Comparison of ENCODE assay signal across 34 cellular contexts in the genomic region with DNA sequence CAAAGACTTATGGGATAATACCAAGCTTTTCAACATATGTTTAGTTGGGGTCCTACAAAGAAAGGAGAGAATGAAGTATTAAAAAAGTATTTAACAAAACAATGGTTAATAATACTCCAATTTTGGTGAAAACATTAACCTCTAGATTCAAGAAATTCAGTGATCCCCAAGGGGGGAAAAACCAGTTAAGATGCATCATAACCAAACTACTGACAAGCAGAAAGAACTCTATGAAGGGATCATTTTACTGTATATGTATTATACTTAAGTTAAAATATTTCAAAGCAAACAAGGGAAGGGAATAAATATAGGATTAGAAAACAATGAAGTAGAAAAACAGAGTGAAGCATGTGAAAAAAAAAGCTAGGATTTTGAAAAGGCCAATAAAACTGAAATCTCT.
"Had no signal": no experiment of that assay in that cellular context is flagged by ENCODE, and none has a peak within 500 bp of the region (broad histone marks: within the 10 kb centered on the region; RNA-seq: fewer than 3 reads in every experiment).

No MANE protein-coding gene starts in this region.

- H3K27ac ChIP-seq: adrenal gland, body of pancreas, brain microvascular endothelial cell, breast epithelium, VCaP had no signal

- H3K36me3 Mint-ChIP-seq: activated CD4-positive, alpha-beta memory T cell treated with anti-CD3 and anti-CD28 coated beads for 36 hours; activated naive CD4-positive, alpha-beta T cell treated with anti-CD3 and anti-CD28 coated beads, Interleukin-2, amount 10 ng/mL, durations not matched to agents 7 days and 5 days; activated naive CD8-positive, alpha-beta T cell; activated naive CD8-positive, alpha-beta T cell treated with anti-CD3 and anti-CD28 coated beads, Interleukin-2, amount 10 ng/mL, durations not matched to agents 7 days and 5 days; T-cell had no signal

- H3K27ac Mint-ChIP-seq: activated B cell treated with CpG ODN at 0.5 μM for 24 hours; activated CD4-positive, alpha-beta memory T cell treated with anti-CD3 and anti-CD28 coated beads for 36 hours; activated CD4-positive, alpha-beta T cell treated with anti-CD3 and anti-CD28 coated beads, Interleukin-2, amount 10 ng/mL, durations not matched to agents 24 days and 14 days; activated CD8-positive, alpha-beta T cell treated with anti-CD3 and anti-CD28 coated beads for 36 hours; activated naive CD4-positive, alpha-beta T cell treated with anti-CD3 and anti-CD28 coated beads, Interleukin-2, amount 10 ng/mL, durations not matched to agents 7 days and 5 days; activated naive CD4-positive, alpha-beta T cell treated with anti-CD3 and anti-CD28 coated beads, Interleukin-2, amount 50 U/mL, for 24 hours; activated naive CD8-positive, alpha-beta T cell; activated naive CD8-positive, alpha-beta T cell treated with anti-CD3 and anti-CD28 coated beads, Interleukin-2, amount 10 ng/mL, durations not matched to agents 7 days and 5 days; activated naive CD8-positive, alpha-beta T cell treated with anti-CD3 and anti-CD28 coated beads, Interleukin-2, amount 50 U/mL, for 24 hours; activated T-cell treated with anti-CD3 and anti-CD28 coated beads, Interleukin-2, amount 50 U/mL, for 72 hours; activated T-helper 1 cell treated with anti-CD3 and anti-CD28 coated beads, Interleukin-12 subunit alpha, Interleukin-12 subunit beta, Interleukin-2, Interleukin-4 antibody, amounts not matched to agents 30 ng/mL and 10 ng/mL and 1 ng/mL, durations not matched to agents 14 hours and 24 hours and 36 hours; activated T-helper 17 cell treated with anti-CD3 and anti-CD28 coated beads, Interleukin-2, amount 50 U/mL, for 72 hours; T-cell; T-helper 17 cell had no signal

- H3K4me1 Mint-ChIP-seq: activated B cell treated with CpG ODN at 0.5 μM for 24 hours; activated CD4-positive, alpha-beta T cell treated with anti-CD3 and anti-CD28 coated beads, Interleukin-2, amount 10 ng/mL, durations not matched to agents 24 days and 14 days; activated naive CD4-positive, alpha-beta T cell treated with anti-CD3 and anti-CD28 coated beads, Interleukin-2, amount 10 ng/mL, durations not matched to agents 7 days and 5 days; activated naive CD4-positive, alpha-beta T cell treated with anti-CD3 and anti-CD28 coated beads, Interleukin-2, amount 50 U/mL, for 24 hours; activated naive CD8-positive, alpha-beta T cell treated with anti-CD3 and anti-CD28 coated beads, Interleukin-2, amount 50 U/mL, for 24 hours; activated T-helper 17 cell treated with anti-CD3 and anti-CD28 coated beads, Interleukin-2, amount 50 U/mL, for 72 hours; T-cell had no signal

- H3K9me3 ChIP-seq: adrenal gland, body of pancreas, breast epithelium had no signal

- H3K4me1 ChIP-seq: adrenal gland, body of pancreas, breast epithelium had no signal

- H3K4me3 ChIP-seq: adrenal gland, body of pancreas, breast epithelium had no signal

- H3K9me3 Mint-ChIP-seq: activated CD4-positive, alpha-beta T cell treated with anti-CD3 and anti-CD28 coated beads, Interleukin-2, amount 10 ng/mL, durations not matched to agents 24 days and 14 days; activated naive CD4-positive, alpha-beta T cell treated with anti-CD3 and anti-CD28 coated beads, Interleukin-2, amount 10 ng/mL, durations not matched to agents 7 days and 5 days; activated naive CD8-positive, alpha-beta T cell treated with anti-CD3 and anti-CD28 coated beads, Interleukin-2, amount 10 ng/mL, durations not matched to agents 7 days and 5 days; activated T-cell treated with anti-CD3 and anti-CD28 coated beads, Interleukin-2, amount 50 U/mL, for 72 hours; activated T-helper 1 cell treated with anti-CD3 and anti-CD28 coated beads, Interleukin-12 subunit alpha, Interleukin-12 subunit beta, Interleukin-2, Interleukin-4 antibody, amounts not matched to agents 30 ng/mL and 10 ng/mL and 1 ng/mL, durations not matched to agents 14 hours and 24 hours and 36 hours; activated T-helper 17 cell treated with anti-CD3 and anti-CD28 coated beads, Interleukin-2, amount 50 U/mL, for 72 hours had no signal

- DNase-seq: activated B cell treated with CpG ODN at 0.5 μM for 24 hours; activated CD4-positive, alpha-beta memory T cell treated with anti-CD3 and anti-CD28 coated beads for 36 hours; activated CD4-positive, alpha-beta T cell treated with anti-CD3 and anti-CD28 coated beads for 4 hours; activated CD4-positive, alpha-beta T cell treated with anti-CD3 and anti-CD28 coated beads, Interleukin-2, amount 10 ng/mL, durations not matched to agents 24 days and 14 days; activated CD4-positive, alpha-beta T cell treated with anti-CD3 and anti-CD28 coated beads, Interleukin-2, amount 50 U/mL, for 1 hour; activated CD4-positive, alpha-beta T cell treated with anti-CD3 and anti-CD28 coated beads, Interleukin-2, amount 50 U/mL, for 4 hours; activated CD4-positive, CD25-positive, alpha-beta regulatory T cell treated with anti-CD3 and anti-CD28 coated beads, Interleukin-2, amount 50 U/mL, for 72 hours; activated CD8-positive, alpha-beta memory T cell treated with anti-CD3 and anti-CD28 coated beads, Interleukin-2, amount 50 U/mL, for 4 hours; activated CD8-positive, alpha-beta T cell treated with anti-CD3 and anti-CD28 coated beads for 36 hours; activated effector memory CD4-positive, alpha-beta T cell treated with anti-CD3 and anti-CD28 coated beads, Interleukin-2, amount 50 U/mL, for 16 hours; activated gamma-delta T cell treated with Interleukin-2 at 50 U/mL for 16 hours; activated naive CD4-positive, alpha-beta T cell treated with anti-CD3 and anti-CD28 coated beads, Interleukin-2, amount 10 ng/mL, durations not matched to agents 7 days and 5 days; activated naive CD4-positive, alpha-beta T cell treated with Interleukin-2 at 50 U/mL for 16 hours; activated naive CD8-positive, alpha-beta T cell treated with anti-CD3 and anti-CD28 coated beads, Interleukin-2, amount 10 ng/mL, durations not matched to agents 7 days and 5 days; activated naive CD8-positive, alpha-beta T cell treated with anti-CD3 and anti-CD28 coated beads, Interleukin-2, amount 50 U/mL, for 24 hours; activated T-cell treated with anti-CD3 and anti-CD28 coated beads for 4 hours; activated T-cell treated with anti-CD3 and anti-CD28 coated beads, Interleukin-2, amount 50 U/mL, for 1 hour; activated T-cell treated with anti-CD3 and anti-CD28 coated beads, Interleukin-2, amount 50 U/mL, for 4 hours; activated T-cell treated with anti-CD3 and anti-CD28 coated beads, Interleukin-2, amount 50 U/mL, for 72 hours; adrenal gland; amniotic stem cell; aorta; body of pancreas; brain microvascular endothelial cell; central memory CD4-positive, alpha-beta T cell; T-cell; T-helper 17 cell; T-helper 9 cell had no signal

- H3K36me3 ChIP-seq: brain microvascular endothelial cell, breast epithelium had no signal

- H3K27me3 ChIP-seq: adrenal gland, body of pancreas, brain microvascular endothelial cell, breast epithelium had no signal

- H3K4me3 Mint-ChIP-seq: activated B cell treated with CpG ODN at 0.5 μM for 24 hours; activated CD4-positive, alpha-beta memory T cell treated with anti-CD3 and anti-CD28 coated beads for 36 hours; activated CD4-positive, alpha-beta T cell treated with anti-CD3 and anti-CD28 coated beads, Interleukin-2, amount 10 ng/mL, durations not matched to agents 24 days and 14 days; activated CD8-positive, alpha-beta T cell treated with anti-CD3 and anti-CD28 coated beads for 36 hours; activated naive CD4-positive, alpha-beta T cell treated with anti-CD3 and anti-CD28 coated beads, Interleukin-2, amount 10 ng/mL, durations not matched to agents 7 days and 5 days; activated naive CD4-positive, alpha-beta T cell treated with anti-CD3 and anti-CD28 coated beads, Interleukin-2, amount 50 U/mL, for 24 hours; activated naive CD8-positive, alpha-beta T cell; activated naive CD8-positive, alpha-beta T cell treated with anti-CD3 and anti-CD28 coated beads, Interleukin-2, amount 10 ng/mL, durations not matched to agents 7 days and 5 days; activated naive CD8-positive, alpha-beta T cell treated with anti-CD3 and anti-CD28 coated beads, Interleukin-2, amount 50 U/mL, for 24 hours; activated T-cell treated with anti-CD3 and anti-CD28 coated beads, Interleukin-2, amount 50 U/mL, for 4 hours; activated T-cell treated with anti-CD3 and anti-CD28 coated beads, Interleukin-2, amount 50 U/mL, for 72 hours; activated T-helper 1 cell treated with anti-CD3 and anti-CD28 coated beads, Interleukin-12 subunit alpha, Interleukin-12 subunit beta, Interleukin-2, Interleukin-4 antibody, amounts not matched to agents 30 ng/mL and 10 ng/mL and 1 ng/mL, durations not matched to agents 14 hours and 24 hours and 36 hours; activated T-helper 17 cell treated with anti-CD3 and anti-CD28 coated beads, Interleukin-2, amount 50 U/mL, for 72 hours; T-cell; T-helper 17 cell had no signal

- ATAC-seq: activated CD8-positive, alpha-beta T cell treated with anti-CD3 and anti-CD28 coated beads for 36 hours; activated naive CD8-positive, alpha-beta T cell treated with anti-CD3 and anti-CD28 coated beads, Interleukin-2, amount 50 U/mL, for 24 hours; activated T-cell treated with anti-CD3 and anti-CD28 coated beads, Interleukin-2, amount 50 U/mL, for 4 hours; activated T-cell treated with anti-CD3 and anti-CD28 coated beads, Interleukin-2, amount 50 U/mL, for 72 hours; activated T-helper 17 cell treated with anti-CD3 and anti-CD28 coated beads, Interleukin-2, amount 50 U/mL, for 72 hours; body of pancreas; T-cell; T-helper 17 cell had no signal
